24 cellular contexts compared by ENCODE assay signal in genomic region chr4:2267841-2268240, GRCh38. TPM values are rescaled to one million over a fixed set of nuclear protein-coding genes. Genes with fewer than 3 reads are reported as not detected.
DNase-seq lines count a peak whose midpoint lies in the region; ATAC-seq, FAIRE-seq and TF ChIP-seq lines count a peak whose summit lies in the region.
"Had no signal": no experiment of that assay in that cellular context is flagged by ENCODE, and none has a peak within 500 bp of the region (broad histone marks: within the 10 kb centered on the region; RNA-seq: fewer than 3 reads in every experiment).

No MANE protein-coding gene starts in this region.

- H3K36me3 ChIP-seq in IMR-90 (ENCODE audit: control insufficient read depth, insufficient read depth, low read length) (no peaks in the 10 kb centered on the region), K562 (ENCODE audit: control insufficient read depth, insufficient read depth, low read length) (peaks cover 8% of the 10 kb centered on the region; the same call in 1 of the 3 replicates), mesendoderm (ENCODE audit: control insufficient read depth, insufficient read depth, low read length) (no peaks in the 10 kb centered on the region), skeletal muscle tissue (ENCODE audit: control insufficient read depth in 3 of 3, insufficient read depth in 3 of 3, low read length in 3 of 3) (no peaks in the 10 kb centered on the region)
- H3K36me3 ChIP-seq: BE2C; BLaER1 treated with 17β-estradiol and CSF1 and Interleukin-3, amounts not matched to agents 10 nM and 100 nM had no signal

- no peak overlapping the region for H4K91ac ChIP-seq in IMR-90 (ENCODE audit: insufficient read depth, low read depth, low read length)

- H2BK5ac ChIP-seq in IMR-90 (ENCODE audit: low read depth, low read length, poor library complexity, severe bottlenecking): no peak overlapping the region
- no peak overlapping the region for H2BK5ac ChIP-seq in mesendoderm (ENCODE audit: low read length)

- H4K5ac ChIP-seq in IMR-90 (ENCODE audit: low read depth, low read length): no peak overlapping the region
- no peak overlapping the region for H4K5ac ChIP-seq in mesendoderm (ENCODE audit: low read length)

- H4K20me1 ChIP-seq in IMR-90 (ENCODE audit: insufficient read depth, low read length): no peaks in the 10 kb centered on the region
- no peaks in the 10 kb centered on the region for H4K20me1 ChIP-seq in K562 (replicated peaks; ENCODE audit: control insufficient read depth, insufficient read depth, low read length)
- H4K20me1 ChIP-seq: BLaER1 treated with 17β-estradiol and CSF1 and Interleukin-3, amounts not matched to agents 10 nM and 100 nM had no signal

- H3K27ac ChIP-seq in IMR-90 (ENCODE audit: insufficient read depth, low read length) (no peak overlapping the region), K562 (ENCODE audit: extremely low read depth, low read depth, low read length) (no peak overlapping the region; the same call in 2 of the 3 replicates), mesendoderm (ENCODE audit: low read depth, low read length) (no peak overlapping the region), skeletal muscle tissue (ENCODE audit: low read depth, low read length) (peak overlapping the region; percentile 82)
- H3K27ac ChIP-seq: A549; BLaER1 treated with 17β-estradiol and CSF1 and Interleukin-3, amounts not matched to agents 10 nM and 100 nM had no signal

- no TSS peak for BruUV-seq in IMR-90 (replicated peaks; lab: Mats Ljungman, UMichigan)
- BruUV-seq in K562 (replicated peaks; lab: Mats Ljungman, UMichigan): no TSS peak

- peaks cover 3% of the 10 kb centered on the region; the same call in 1 of the 2 replicates for H3K4me1 ChIP-seq in IMR-90 (ENCODE audit: control insufficient read depth, insufficient read depth, low read length)
- H3K4me1 ChIP-seq in K562 (replicated peaks in 1 of 2; ENCODE audit: control insufficient read depth in 2 of 2, insufficient read depth in 2 of 2, low read length in 2 of 2): peaks cover 13 to 84% of the 10 kb centered on the region in 2 experiments
- no peaks in the 10 kb centered on the region for H3K4me1 ChIP-seq in mesendoderm (ENCODE audit: control insufficient read depth, low read depth, low read length)
- H3K4me1 ChIP-seq in skeletal muscle tissue (ENCODE audit: control insufficient read depth in 3 of 3, insufficient read depth in 3 of 3, low read length in 3 of 3): peaks cover 62 to 93% (median 82%) of the 10 kb centered on the region in 3 donors
- H3K4me1 ChIP-seq: A549 had no signal

- H3K4ac ChIP-seq in IMR-90 (ENCODE audit: low read depth, low read length) (no peak overlapping the region), mesendoderm (ENCODE audit: low read depth, low read length) (no peak overlapping the region)

- H3K79me2 ChIP-seq in K562 (ENCODE audit: control insufficient read depth, insufficient read depth, low read length) (no peaks in the 10 kb centered on the region), mesendoderm (ENCODE audit: control insufficient read depth, insufficient read depth, low read length) (no peaks in the 10 kb centered on the region)

- TF ChIP-seq EP300 in K562 (IDR thresholded peaks at IDR 0.05; ENCODE audit: low read length): no peak

- POLR2A ChIA-PET in IMR-90 (lab: Charles Lee; ENCODE audit: unreplicated experiment) (no interaction called here), K562 (lab: Yijun Ruan, JAX) (no interaction called here)

- intact Hi-C loops in IMR-90 (cut with micrococcal nuclease) (loop anchor here (10.0 kb wide), 1 partner anchor 147 kb away; the partner anchor contains the start of genes CFAP99 and ZFYVE28), K562 (cut with micrococcal nuclease) (no loop called here), left colon (cut with DNase I, micrococcal nuclease) (loop anchor here in 1 of 2 donors (10.0 kb wide), 1 partner anchor 197 kb away; the partner anchor contains the start of gene RNF4)

- H3K4me3 ChIP-seq in IMR-90 (ENCODE audit: insufficient read depth, low read depth, low read length) (no peak overlapping the region), K562 (no peak overlapping the region), mesendoderm (ENCODE audit: low read length) (no peak overlapping the region), skeletal muscle tissue (ENCODE audit: low read length in 3 of 3) (no peak overlapping the region)
- H3K4me3 ChIP-seq: A549; BLaER1 treated with 17β-estradiol and CSF1 and Interleukin-3, amounts not matched to agents 10 nM and 100 nM; GM12878 had no signal

- 87% methylated on average over 3 of the region's 12 CpGs; no CpG with 5 or more reads in 1 of the 2 experiments for WGBS in IMR-90 (ENCODE audit: extremely low coverage in 2 of 2, insufficient read length in 1 of 2), 2 experiments
- 56% methylated on average over 10 of the region's 12 CpGs for WGBS in K562 (ENCODE audit: insufficient coverage, low coverage, missing lambda C conversion rate)
- no CpG with 5 or more reads among the region's 12 CpGs for WGBS in mesendoderm (ENCODE audit: extremely low coverage, insufficient coverage, low lambda C conversion rate)

- dilution Hi-C loops in IMR-90 (cut with HindIII; ENCODE audit: low sequenced_read_pairs, unreplicated experiment): no loop called here

- H2BK120ac ChIP-seq in IMR-90 (ENCODE audit: low read depth, low read length) (no peak overlapping the region), mesendoderm (ENCODE audit: low read depth, low read length) (no peak overlapping the region)

- H3K4me2 ChIP-seq in IMR-90 (ENCODE audit: low read depth, low read length): no peak overlapping the region
- H3K4me2 ChIP-seq in K562 (ENCODE audit: insufficient read depth, low read length): peak overlapping the region; percentile 51
- no peak overlapping the region for H3K4me2 ChIP-seq in mesendoderm (ENCODE audit: low read length)
- H3K4me2 ChIP-seq: A549; BLaER1 treated with 17β-estradiol and CSF1 and Interleukin-3, amounts not matched to agents 10 nM and 100 nM had no signal

- H3K9me1 ChIP-seq in IMR-90 (ENCODE audit: insufficient read depth, low read length) (no peaks in the 10 kb centered on the region), K562 (ENCODE audit: control insufficient read depth, insufficient read depth, low read length) (no peaks in the 10 kb centered on the region)

- CTCF ChIA-PET in IMR-90 (lab: Yijun Ruan, JAX) (no interaction called here), K562 (lab: Yijun Ruan, JAX; ENCODE audit: low intra/inter-chr PET ratio) (no interaction called here)

- FAIRE-seq in K562 (lab: Jason Lieb, UNC): no peak
- FAIRE-seq: A549, D721Med, GM12878 had no signal

- H3K56ac ChIP-seq in IMR-90 (ENCODE audit: extremely low read depth, insufficient read depth, low read length) (no peak overlapping the region), mesendoderm (ENCODE audit: low read length) (peak overlapping the region; percentile 15)

- H3K9ac ChIP-seq in IMR-90 (ENCODE audit: low read depth, low read length): no peak overlapping the region
- H3K9ac ChIP-seq in K562 (ENCODE audit: insufficient read depth in 1 of 2, low read depth in 2 of 2, low read length in 2 of 2): peak overlapping the region in 1 of 2 experiments; percentile 82; a peak in 3 of 4 replicates
- H3K9ac ChIP-seq in mesendoderm (ENCODE audit: low read length): no peak overlapping the region
- H3K9ac ChIP-seq in skeletal muscle tissue (ENCODE audit: low read depth in 1 of 3, low read length in 3 of 3): peak overlapping the region in 1 of 3 donors; percentile 81
- H3K9ac ChIP-seq: BLaER1 treated with 17β-estradiol and CSF1 and Interleukin-3, amounts not matched to agents 10 nM and 100 nM had no signal

- TF ChIP-seq CTCF in IMR-90 (conservative IDR thresholded peaks at IDR 0.05; ENCODE audit: low read depth, low read length): no peak
- TF ChIP-seq CTCF in K562 (IDR thresholded peaks at IDR 0.05 in 2 of 3, conservative IDR thresholded peaks at IDR 0.05 in 1 of 3; ENCODE audit: insufficient read depth in 2 of 3, low read depth in 1 of 3, low read length in 3 of 3): no peak

- H2AFZ ChIP-seq in IMR-90 (replicated peaks; ENCODE audit: low read length, poor library complexity) (peak overlapping the region; percentile 36), K562 (ENCODE audit: low read depth, low read length) (peak overlapping the region; percentile 91)

- no peak overlapping the region for H2AK9ac ChIP-seq in IMR-90 (replicated peaks; ENCODE audit: low read depth, low read length, poor library complexity)

- TF ChIP-seq RAD21 in IMR-90 (IDR thresholded peaks at IDR 0.05; ENCODE audit: low read length): no peak
- no peak for TF ChIP-seq RAD21 in K562 (CRISPR knock-in tag; conservative IDR thresholded peaks at IDR 0.05 in 1 of 2, IDR thresholded peaks at IDR 0.05 in 1 of 2)

- H3K18ac ChIP-seq in IMR-90 (ENCODE audit: low read depth, low read length) (no peak overlapping the region), mesendoderm (ENCODE audit: low read length) (no peak overlapping the region)

- H2BK20ac ChIP-seq in IMR-90 (ENCODE audit: low read depth, low read length): no peak overlapping the region

- H2BK15ac ChIP-seq in IMR-90 (ENCODE audit: low read depth, low read length): no peak overlapping the region
- no peak overlapping the region for H2BK15ac ChIP-seq in mesendoderm (replicated peaks; ENCODE audit: low read depth)

- H3K23ac ChIP-seq in IMR-90 (ENCODE audit: low read depth, low read length) (no peak overlapping the region), mesendoderm (ENCODE audit: low read length) (no peak overlapping the region)

- H2AK5ac ChIP-seq in IMR-90 (ENCODE audit: low read depth, low read length): no peak overlapping the region
- no peak overlapping the region for H2AK5ac ChIP-seq in mesendoderm (ENCODE audit: low read length)

- no peaks in the 10 kb centered on the region; the same call in 1 of the 2 replicates for H3K27me3 ChIP-seq in IMR-90 (ENCODE audit: control insufficient read depth, insufficient read depth, low read length)
- H3K27me3 ChIP-seq in K562 (ENCODE audit: control insufficient read depth in 2 of 2, insufficient read depth in 2 of 2, low read length in 2 of 2): no peaks in the 10 kb centered on the region
- H3K27me3 ChIP-seq in mesendoderm (ENCODE audit: insufficient read depth, low read length, poor library complexity): no peaks in the 10 kb centered on the region
- no peaks in the 10 kb centered on the region for H3K27me3 ChIP-seq in skeletal muscle tissue (ENCODE audit: control insufficient read depth in 3 of 3, insufficient read depth in 3 of 3, low read length in 3 of 3)
- H3K27me3 ChIP-seq: BE2C; BLaER1 treated with 17β-estradiol and CSF1 and Interleukin-3, amounts not matched to agents 10 nM and 100 nM had no signal

- no peak overlapping the region for H3K14ac ChIP-seq in IMR-90 (replicated peaks; ENCODE audit: low read depth, low read length)

- H4K8ac ChIP-seq in IMR-90 (ENCODE audit: low read depth in 2 of 2, low read length in 2 of 2): no peak overlapping the region
- no peak overlapping the region for H4K8ac ChIP-seq in mesendoderm (ENCODE audit: low read depth, low read length)

- TF ChIP-seq POLR2A in IMR-90 (IDR thresholded peaks at IDR 0.05; ENCODE audit: low read depth, low read length) (no peak), K562 (conservative IDR thresholded peaks at IDR 0.05) (no peak)

- H3K9me3 ChIP-seq in IMR-90 (ENCODE audit: control insufficient read depth, insufficient read depth, low read length) (no peaks in the 10 kb centered on the region), K562 (replicated peaks; ENCODE audit: control insufficient read depth, insufficient read depth, low read depth, low read length) (no peaks in the 10 kb centered on the region), skeletal muscle tissue (ENCODE audit: control insufficient read depth in 3 of 3, low read length in 3 of 3) (no peaks in the 10 kb centered on the region)
- H3K9me3 ChIP-seq: A549; BE2C; BLaER1 treated with 17β-estradiol and CSF1 and Interleukin-3, amounts not matched to agents 10 nM and 100 nM had no signal

- ATAC-seq in IMR-90 (ENCODE audit: low read depth) (no peak), K562 (peak; percentile 7), GM18870 (IDR thresholded peaks at IDR 0.05; ENCODE audit: unreplicated experiment) (no peak), HG02798 (IDR thresholded peaks at IDR 0.05; ENCODE audit: poor library complexity, unreplicated experiment) (no peak), left colon (no peak)
- ATAC-seq: A549, GM12878 had no signal

- DNase-seq in IMR-90 (no peak), K562 (ENCODE audit: extremely low read depth in 1 of 4, low spot score in 3 of 4) (no peak), mesendoderm (no peak), left colon (no peak)
- DNase-seq: 8988T; ACHN; AML-193; BE2C; CD4-positive, alpha-beta T cell; CD8-positive, alpha-beta memory T cell; DMS 273 treated with DMSO at 0.1 percent for 48 hours; DMS79; EL; GDM1; GOT3; H7; HCEC 1CT had no signal

- in situ Hi-C loops in IMR-90 (cut with MboI; ENCODE audit: low sequenced_read_pairs): no loop called here
- in situ Hi-C loops in K562 (cut with MboI): no loop called here

- H3K79me1 ChIP-seq in IMR-90 (ENCODE audit: low read depth in 1 of 2, low read length in 2 of 2) (peaks cover 0 to under 1% of the 10 kb centered on the region in 2 experiments; a peak in 1 of 4 replicates), mesendoderm (ENCODE audit: low read length) (no peaks in the 10 kb centered on the region)

RNA-seq across cellular contexts. Expression of gene MXD4, which starts 5.9 kb away (rescaled TPM):
- total RNA-seq in IMR-90 (2012; rRNA removed) (22.8 and 25.6 TPM in 2 replicates), K562 (2014; rRNA removed) (8.8 and 11.2 TPM in 2 replicates), K562 (2014; rRNA removed; fragmentation: Illumina TruSeq; extraction: Trizol) (1.3 and 1.7 TPM in 2 replicates), K562 (2015; rRNA removed; fragmentation: Illumina TruSeq; extraction: Trizol) (5.9 and 6.1 TPM in 2 replicates), K562 (2021) (13.5 and 14.0 TPM in 2 replicates), skeletal muscle tissue (21.4 TPM), left colon (10 to 100 TPM; 33.1 to 49.8 TPM)
- polyA plus RNA-seq in IMR-90 (2012; rRNA removed) (54.4 and 63.6 TPM in 2 replicates), K562 (2011; rRNA removed) (9.1 and 14.4 TPM in 2 replicates), K562 (2014; fragmentation: Illumina TruSeq; extraction: Trizol) (4.4 and 7.0 TPM in 2 replicates), K562 (2014; fragmentation: Nextera tagmentation; extraction: Ambion mirVana) (under 1 TPM; 0.06 to 0.29 TPM), K562 (2014; rRNA removed) (8.9 and 10.2 TPM in 2 replicates)
- 57.4 and 87.5 TPM in 2 replicates for polyA plus RNA-seq in IMR-90 (2012; cell fraction: cytosol; rRNA removed)
- polyA plus RNA-seq in IMR-90 (2012; cell fraction: nucleus; rRNA removed; ENCODE audit: low replicate concordance): 81.6 and 159 TPM in 2 replicates
- 28.6 and 67.2 TPM in 2 replicates for total RNA-seq in K562 (2011; cell fraction: chromatin; rRNA removed; ENCODE audit: low replicate concordance)
- 27.8 and 29.2 TPM in 2 replicates for total RNA-seq in K562 (2011; cell fraction: nucleolus; rRNA removed)
- 20.9 and 26.7 TPM in 2 replicates for total RNA-seq in K562 (2011; cell fraction: nucleoplasm; rRNA removed)
- 10.3 and 17.4 TPM in 2 replicates for polyA plus RNA-seq in K562 (2011; cell fraction: cytosol; rRNA removed)
- 49.5 and 56.9 TPM in 2 replicates for polyA plus RNA-seq in K562 (2011; cell fraction: nucleus; rRNA removed)
- 9.3 and 17.8 TPM in 2 replicates for polyA plus RNA-seq in K562 (2012)
- 3.4 and 3.6 TPM in 2 replicates for polyA minus RNA-seq in K562 (2011; rRNA and poly(A)+ RNA removed)
- 4.6 and 8.3 TPM in 2 replicates for polyA minus RNA-seq in K562 (2011; cell fraction: cytosol; rRNA and poly(A)+ RNA removed)
- polyA minus RNA-seq in K562 (2011; cell fraction: nucleus; rRNA and poly(A)+ RNA removed): 13.1 and 22.0 TPM in 2 replicates
- polyA plus RNA-seq in mesendoderm (2013, experiment 1 of 2): 10.1 TPM
- polyA plus RNA-seq in mesendoderm (2013, experiment 2 of 2): 10.8 TPM

RNA-seq across cellular contexts. Expression of gene HAUS3, which starts 25.9 kb away (rescaled TPM):
- total RNA-seq in IMR-90 (2012; rRNA removed) (4.3 and 6.9 TPM in 2 replicates), K562 (2014; rRNA removed) (14.9 and 15.8 TPM in 2 replicates), K562 (2014; rRNA removed; fragmentation: Illumina TruSeq; extraction: Trizol) (25.7 and 29.2 TPM in 2 replicates), K562 (2015; rRNA removed; fragmentation: Illumina TruSeq; extraction: Trizol) (20.1 and 22.3 TPM in 2 replicates), K562 (2021) (19.8 and 20.0 TPM in 2 replicates), skeletal muscle tissue (6.8 TPM), left colon (1 to 10 TPM; 7.7 to 9.7 TPM)
- polyA plus RNA-seq in IMR-90 (2012; rRNA removed) (3.6 and 4.8 TPM in 2 replicates), K562 (2011; rRNA removed) (15.3 and 21.5 TPM in 2 replicates), K562 (2014; fragmentation: Illumina TruSeq; extraction: Trizol) (18.7 and 22.3 TPM in 2 replicates), K562 (2014; fragmentation: Nextera tagmentation; extraction: Ambion mirVana) (1 to 10 TPM; 8.9 to 9.6 TPM), K562 (2014; rRNA removed) (22.8 and 25.0 TPM in 2 replicates)
- 3.0 and 5.8 TPM in 2 replicates for polyA plus RNA-seq in IMR-90 (2012; cell fraction: cytosol; rRNA removed)
- 9.9 and 13.2 TPM in 2 replicates for polyA plus RNA-seq in IMR-90 (2012; cell fraction: nucleus; rRNA removed; ENCODE audit: low replicate concordance)
- total RNA-seq in K562 (2011; cell fraction: chromatin; rRNA removed; ENCODE audit: low replicate concordance): 10.9 and 54.8 TPM in 2 replicates
- total RNA-seq in K562 (2011; cell fraction: nucleolus; rRNA removed): 8.7 and 12.0 TPM in 2 replicates
- 17.7 and 23.4 TPM in 2 replicates for total RNA-seq in K562 (2011; cell fraction: nucleoplasm; rRNA removed)
- 6.7 and 9.4 TPM in 2 replicates for polyA plus RNA-seq in K562 (2011; cell fraction: cytosol; rRNA removed)
- 15.3 and 17.4 TPM in 2 replicates for polyA plus RNA-seq in K562 (2011; cell fraction: nucleus; rRNA removed)
- polyA plus RNA-seq in K562 (2012): 15.3 and 16.2 TPM in 2 replicates
- 12.1 and 15.7 TPM in 2 replicates for polyA minus RNA-seq in K562 (2011; rRNA and poly(A)+ RNA removed)
- polyA minus RNA-seq in K562 (2011; cell fraction: cytosol; rRNA and poly(A)+ RNA removed): 5.9 and 8.2 TPM in 2 replicates
- polyA minus RNA-seq in K562 (2011; cell fraction: nucleus; rRNA and poly(A)+ RNA removed): 8.5 and 14.3 TPM in 2 replicates
- 15.8 TPM for polyA plus RNA-seq in mesendoderm (2013, experiment 1 of 2)
- 15.6 TPM for polyA plus RNA-seq in mesendoderm (2013, experiment 2 of 2)

RNA-seq across cellular contexts. Expression of gene POLN, which starts 25.9 kb away (rescaled TPM):
- total RNA-seq in IMR-90 (2012; rRNA removed) (0.72 and 1.1 TPM in 2 replicates), K562 (2014; rRNA removed) (0.09 and 0.16 TPM in 2 replicates), K562 (2014; rRNA removed; fragmentation: Illumina TruSeq; extraction: Trizol) (0.47 and 0.70 TPM in 2 replicates), K562 (2015; rRNA removed; fragmentation: Illumina TruSeq; extraction: Trizol) (0.72 and 0.91 TPM in 2 replicates), K562 (2021) (0.45 and 0.58 TPM in 2 replicates), skeletal muscle tissue (4.2 TPM), left colon (1 to 10 TPM; 1.3 to 3.1 TPM)
- polyA plus RNA-seq in IMR-90 (2012; rRNA removed) (0.63 and 0.82 TPM in 2 replicates), K562 (2011; rRNA removed) (0.54 and 0.70 TPM in 2 replicates), K562 (2014; fragmentation: Illumina TruSeq; extraction: Trizol) (0.15 and 0.33 TPM in 2 replicates), K562 (2014; fragmentation: Nextera tagmentation; extraction: Ambion mirVana) (under 1 TPM; 0.08 to 0.25 TPM), K562 (2014; rRNA removed) (0.32 and 0.46 TPM in 2 replicates)
- 0.03 and 0.63 TPM in 2 replicates for polyA plus RNA-seq in IMR-90 (2012; cell fraction: cytosol; rRNA removed)
- polyA plus RNA-seq in IMR-90 (2012; cell fraction: nucleus; rRNA removed; ENCODE audit: low replicate concordance): 3.3 and 5.4 TPM in 2 replicates
- total RNA-seq in K562 (2011; cell fraction: chromatin; rRNA removed; ENCODE audit: low replicate concordance): 3.2 and 4.6 TPM in 2 replicates
- 0.33 and 0.39 TPM in 2 replicates for total RNA-seq in K562 (2011; cell fraction: nucleolus; rRNA removed)
- 0.37 and 1.5 TPM in 2 replicates for total RNA-seq in K562 (2011; cell fraction: nucleoplasm; rRNA removed)
- polyA plus RNA-seq in K562 (2011; cell fraction: cytosol; rRNA removed): 0.12 and 0.25 TPM in 2 replicates
- polyA plus RNA-seq in K562 (2011; cell fraction: nucleus; rRNA removed): 0.40 and 1.5 TPM in 2 replicates
- polyA plus RNA-seq in K562 (2012): 0.33 and 1.5 TPM in 2 replicates
- 1.2 and 2.1 TPM in 2 replicates for polyA minus RNA-seq in K562 (2011; rRNA and poly(A)+ RNA removed)
- 0.73 TPM in 1 of 2 replicates, not detected in the other for polyA minus RNA-seq in K562 (2011; cell fraction: cytosol; rRNA and poly(A)+ RNA removed)
- 0.40 and 0.56 TPM in 2 replicates for polyA minus RNA-seq in K562 (2011; cell fraction: nucleus; rRNA and poly(A)+ RNA removed)
- 1.3 TPM for polyA plus RNA-seq in mesendoderm (2013, experiment 1 of 2)
- polyA plus RNA-seq in mesendoderm (2013, experiment 2 of 2): 1.3 TPM
